In genomic region chr20:48818031-48818370, GRCh38 we compare ENCODE assay signal across 1 cellular context.
TF ChIP-seq lines count a peak whose summit lies in the region.

No MANE protein-coding gene starts in this region.

TF ChIP-seq in GM12878, 131 proteins besides CTCF, POLR2A, EP300 and RAD21:
- TF ChIP-seq, protein P1, sequence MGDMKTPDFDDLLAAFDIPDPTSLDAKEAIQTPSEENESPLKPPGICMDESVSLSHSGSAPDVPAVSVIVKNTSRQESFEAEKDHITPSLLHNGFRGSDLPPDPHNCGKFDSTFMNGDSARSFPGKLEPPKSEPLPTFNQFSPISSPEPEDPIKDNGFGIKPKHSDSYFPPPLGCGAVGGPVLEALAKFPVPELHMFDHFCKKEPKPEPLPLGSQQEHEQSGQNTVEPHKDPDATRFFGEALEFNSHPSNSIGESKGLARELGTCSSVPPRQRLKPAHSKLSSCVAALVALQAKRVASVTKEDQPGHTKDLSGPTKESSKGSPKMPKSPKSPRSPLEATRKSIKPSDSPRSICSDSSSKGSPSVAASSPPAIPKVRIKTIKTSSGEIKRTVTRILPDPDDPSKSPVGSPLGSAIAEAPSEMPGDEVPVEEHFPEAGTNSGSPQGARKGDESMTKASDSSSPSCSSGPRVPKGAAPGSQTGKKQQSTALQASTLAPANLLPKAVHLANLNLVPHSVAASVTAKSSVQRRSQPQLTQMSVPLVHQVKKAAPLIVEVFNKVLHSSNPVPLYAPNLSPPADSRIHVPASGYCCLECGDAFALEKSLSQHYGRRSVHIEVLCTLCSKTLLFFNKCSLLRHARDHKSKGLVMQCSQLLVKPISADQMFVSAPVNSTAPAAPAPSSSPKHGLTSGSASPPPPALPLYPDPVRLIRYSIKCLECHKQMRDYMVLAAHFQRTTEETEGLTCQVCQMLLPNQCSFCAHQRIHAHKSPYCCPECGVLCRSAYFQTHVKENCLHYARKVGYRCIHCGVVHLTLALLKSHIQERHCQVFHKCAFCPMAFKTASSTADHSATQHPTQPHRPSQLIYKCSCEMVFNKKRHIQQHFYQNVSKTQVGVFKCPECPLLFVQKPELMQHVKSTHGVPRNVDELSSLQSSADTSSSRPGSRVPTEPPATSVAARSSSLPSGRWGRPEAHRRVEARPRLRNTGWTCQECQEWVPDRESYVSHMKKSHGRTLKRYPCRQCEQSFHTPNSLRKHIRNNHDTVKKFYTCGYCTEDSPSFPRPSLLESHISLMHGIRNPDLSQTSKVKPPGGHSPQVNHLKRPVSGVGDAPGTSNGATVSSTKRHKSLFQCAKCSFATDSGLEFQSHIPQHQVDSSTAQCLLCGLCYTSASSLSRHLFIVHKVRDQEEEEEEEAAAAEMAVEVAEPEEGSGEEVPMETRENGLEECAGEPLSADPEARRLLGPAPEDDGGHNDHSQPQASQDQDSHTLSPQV (IDR thresholded peaks at IDR 0.05): no peak
- TF ChIP-seq SREBF1 (IDR thresholded peaks at IDR 0.05; ENCODE audit: low read length) (no peak), EZH2 (IDR thresholded peaks at IDR 0.05; ENCODE audit: borderline replicate concordance, control insufficient read depth, low read depth, low read length) (no peak), MTA2 (IDR thresholded peaks at IDR 0.05; ENCODE audit: low read depth) (no peak), BMI1 (IDR thresholded peaks at IDR 0.05; ENCODE audit: borderline replicate concordance) (no peak), ZNF274 (IDR thresholded peaks at IDR 0.05; ENCODE audit: insufficient read depth, insufficient read length) (no peak), RFX5 (IDR thresholded peaks at IDR 0.05; ENCODE audit: low read depth, low read length) (no peak), EED (IDR thresholded peaks at IDR 0.05; ENCODE audit: low read depth) (no peak), HCFC1 (IDR thresholded peaks at IDR 0.05; ENCODE audit: low read length) (no peak), NR2C1 (IDR thresholded peaks at IDR 0.05) (no peak), SMAD5 (IDR thresholded peaks at IDR 0.05; ENCODE audit: low read depth) (no peak), BCL11A (IDR thresholded peaks at IDR 0.05; ENCODE audit: low read depth, low read length) (no peak), E2F4 (IDR thresholded peaks at IDR 0.05; ENCODE audit: low read depth, low read length) (no peak), HDAC6 (IDR thresholded peaks at IDR 0.05; ENCODE audit: unreplicated experiment) (no peak), MEF2B (IDR thresholded peaks at IDR 0.05; ENCODE audit: partially characterized antibody, poor library complexity, severe bottlenecking) (no peak), TAF1 (IDR thresholded peaks at IDR 0.05; ENCODE audit: borderline replicate concordance, low read depth, low read length) (no peak), CREM (IDR thresholded peaks at IDR 0.05; ENCODE audit: low read depth) (no peak), SUPT20H (IDR thresholded peaks at IDR 0.05; ENCODE audit: borderline replicate concordance, control insufficient read depth, low read depth, low read length) (no peak)
- TF ChIP-seq, protein P2, sequence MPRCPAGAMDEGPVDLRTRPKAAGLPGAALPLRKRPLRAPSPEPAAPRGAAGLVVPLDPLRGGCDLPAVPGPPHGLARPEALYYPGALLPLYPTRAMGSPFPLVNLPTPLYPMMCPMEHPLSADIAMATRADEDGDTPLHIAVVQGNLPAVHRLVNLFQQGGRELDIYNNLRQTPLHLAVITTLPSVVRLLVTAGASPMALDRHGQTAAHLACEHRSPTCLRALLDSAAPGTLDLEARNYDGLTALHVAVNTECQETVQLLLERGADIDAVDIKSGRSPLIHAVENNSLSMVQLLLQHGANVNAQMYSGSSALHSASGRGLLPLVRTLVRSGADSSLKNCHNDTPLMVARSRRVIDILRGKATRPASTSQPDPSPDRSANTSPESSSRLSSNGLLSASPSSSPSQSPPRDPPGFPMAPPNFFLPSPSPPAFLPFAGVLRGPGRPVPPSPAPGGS (IDR thresholded peaks at IDR 0.05; ENCODE audit: borderline replicate concordance, insufficient read depth, low read depth, low read length, poor library complexity, severe bottlenecking): no peak
- TF ChIP-seq, protein P3, sequence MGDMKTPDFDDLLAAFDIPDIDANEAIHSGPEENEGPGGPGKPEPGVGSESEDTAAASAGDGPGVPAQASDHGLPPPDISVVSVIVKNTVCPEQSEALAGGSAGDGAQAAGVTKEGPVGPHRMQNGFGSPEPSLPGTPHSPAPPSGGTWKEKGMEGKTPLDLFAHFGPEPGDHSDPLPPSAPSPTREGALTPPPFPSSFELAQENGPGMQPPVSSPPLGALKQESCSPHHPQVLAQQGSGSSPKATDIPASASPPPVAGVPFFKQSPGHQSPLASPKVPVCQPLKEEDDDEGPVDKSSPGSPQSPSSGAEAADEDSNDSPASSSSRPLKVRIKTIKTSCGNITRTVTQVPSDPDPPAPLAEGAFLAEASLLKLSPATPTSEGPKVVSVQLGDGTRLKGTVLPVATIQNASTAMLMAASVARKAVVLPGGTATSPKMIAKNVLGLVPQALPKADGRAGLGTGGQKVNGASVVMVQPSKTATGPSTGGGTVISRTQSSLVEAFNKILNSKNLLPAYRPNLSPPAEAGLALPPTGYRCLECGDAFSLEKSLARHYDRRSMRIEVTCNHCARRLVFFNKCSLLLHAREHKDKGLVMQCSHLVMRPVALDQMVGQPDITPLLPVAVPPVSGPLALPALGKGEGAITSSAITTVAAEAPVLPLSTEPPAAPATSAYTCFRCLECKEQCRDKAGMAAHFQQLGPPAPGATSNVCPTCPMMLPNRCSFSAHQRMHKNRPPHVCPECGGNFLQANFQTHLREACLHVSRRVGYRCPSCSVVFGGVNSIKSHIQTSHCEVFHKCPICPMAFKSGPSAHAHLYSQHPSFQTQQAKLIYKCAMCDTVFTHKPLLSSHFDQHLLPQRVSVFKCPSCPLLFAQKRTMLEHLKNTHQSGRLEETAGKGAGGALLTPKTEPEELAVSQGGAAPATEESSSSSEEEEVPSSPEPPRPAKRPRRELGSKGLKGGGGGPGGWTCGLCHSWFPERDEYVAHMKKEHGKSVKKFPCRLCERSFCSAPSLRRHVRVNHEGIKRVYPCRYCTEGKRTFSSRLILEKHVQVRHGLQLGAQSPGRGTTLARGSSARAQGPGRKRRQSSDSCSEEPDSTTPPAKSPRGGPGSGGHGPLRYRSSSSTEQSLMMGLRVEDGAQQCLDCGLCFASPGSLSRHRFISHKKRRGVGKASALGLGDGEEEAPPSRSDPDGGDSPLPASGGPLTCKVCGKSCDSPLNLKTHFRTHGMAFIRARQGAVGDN (IDR thresholded peaks at IDR 0.05): no peak
